26 cellular contexts compared by ENCODE assay signal in genomic region chr20:14896569-14896968, GRCh38.
DNase-seq lines count a peak whose midpoint lies in the region; ATAC-seq, FAIRE-seq and TF ChIP-seq lines count a peak whose summit lies in the region.
"Had no signal": no experiment of that assay in that cellular context is flagged by ENCODE, and none has a peak within 500 bp of the region (broad histone marks: within the 10 kb centered on the region; RNA-seq: fewer than 3 reads in every experiment).

No MANE protein-coding gene starts in this region.

- ATAC-seq in A549 (no peak), GM18909 (IDR thresholded peaks at IDR 0.05; ENCODE audit: poor library complexity, unreplicated experiment) (no peak), HG03354 (IDR thresholded peaks at IDR 0.05; ENCODE audit: poor library complexity, severe bottlenecking, unreplicated experiment) (no peak)
- ATAC-seq: GM12878, HepG2, Right ventricle myocardium inferior, SK-N-SH treated with all-trans-retinoic acid at 6 μM for 48 hours, T-helper 17 cell had no signal

- no peak overlapping the region for H3K4me3 ChIP-seq in A549
- H3K4me3 ChIP-seq in foreskin fibroblast (ENCODE audit: low read depth in 1 of 2, low read length in 2 of 2): no peak overlapping the region
- H3K4me3 ChIP-seq: BLaER1, GM12878, PC-9, SJCRH30 had no signal

- H3K27ac ChIP-seq in A549: no peak overlapping the region
- H3K27ac ChIP-seq: BLaER1, PC-9, SJCRH30 had no signal

- no peak overlapping the region for H3K4me2 ChIP-seq in A549
- H3K4me2 ChIP-seq: BLaER1, PC-9 had no signal

- TF ChIP-seq RAD21 in A549 (conservative IDR thresholded peaks at IDR 0.05 in 1 of 2, IDR thresholded peaks at IDR 0.05 in 1 of 2): no peak

- POLR2A ChIA-PET in A549 (lab: Yijun Ruan, JAX): no interaction called here

- TF ChIP-seq CTCF in A549 (IDR thresholded peaks at IDR 0.05) (no peak), foreskin fibroblast (IDR thresholded peaks at IDR 0.05; ENCODE audit: low read depth, low read length) (no peak)

- CTCF ChIA-PET in A549 (lab: Yijun Ruan, JAX): no interaction called here

- no peak for TF ChIP-seq POLR2A in A549 (IDR thresholded peaks at IDR 0.05; ENCODE audit: low read length)

- FAIRE-seq in A549 (lab: Jason Lieb, UNC): peak; percentile 63
- FAIRE-seq: G401.6, GM12878, H1, HepG2 had no signal

- no peak for TF ChIP-seq EP300 in A549 (IDR thresholded peaks at IDR 0.05)

- no peaks in the 10 kb centered on the region for H3K9me3 ChIP-seq in A549
- H3K9me3 ChIP-seq: BLaER1, SJCRH30 had no signal

- H3K4me1 ChIP-seq in A549: no peaks in the 10 kb centered on the region
- H3K4me1 ChIP-seq: BLaER1, SJCRH30 had no signal

- DNase-seq in A549 (ENCODE audit: low read depth in 1 of 2, low spot score in 1 of 2): no peak
- peak; percentile 11 for DNase-seq in NCI-H1105 (lab: John Stamatoyannopoulos, UW)
- DNase-seq in NCI-H446 (lab: John Stamatoyannopoulos, UW): peak; percentile 17 to 69
- DNase-seq in cerebellum (ENCODE audit: low spot score): peak; percentile 53
- DNase-seq in amniotic stem cell (lab: John Stamatoyannopoulos, UW): no peak
- DNase-seq in foreskin fibroblast: no peak
- DNase-seq: CD4-positive, CD25-positive, alpha-beta regulatory T cell; DMS53; HCEC 1CT; Karpas-422; NCI-H1092 treated with DMSO at 0.1 percent for 48 hours; NCI-H187; NCI-H2081 treated with DMSO at 0.1 percent for 48 hours; NCI-H748 treated with DMSO at 0.1 percent for 48 hours; PC-9; SJCRH30; T-helper 17 cell had no signal

TF ChIP-seq in A549, 52 proteins besides CTCF, POLR2A, EP300 and RAD21:
- no peak for TF ChIP-seq ELK1 (IDR thresholded peaks at IDR 0.05; ENCODE audit: low read depth, low read length)
- TF ChIP-seq CHD4 (IDR thresholded peaks at IDR 0.05; ENCODE audit: borderline replicate concordance): no peak
- TF ChIP-seq ZC3H11A (IDR thresholded peaks at IDR 0.05): no peak

Comparison
In these comparisons a context has a peak if more than half of its experiments do, and no peak if none do; other contexts are left out.
1. DNase-seq: peak in NCI-H1105 (single experiment), NCI-H446 (2 of 2) and cerebellum (single experiment); none in A549 (0 of 2), amniotic stem cell (single experiment) and foreskin fibroblast (0 of 2).